In genomic region chr5:58207076-58207475, GRCh38 we compare ENCODE assay signal across 32 cellular contexts.
"Had no signal": no experiment of that assay in that cellular context is flagged by ENCODE, and none has a peak within 500 bp of the region (broad histone marks: within the 10 kb centered on the region; RNA-seq: fewer than 3 reads in every experiment).

No MANE protein-coding gene starts in this region.

- H3K36me3 Mint-ChIP-seq: activated naive CD8-positive, alpha-beta T cell had no signal

- FAIRE-seq: astrocyte, endometrium, frontal cortex had no signal

- H3K27me3 ChIP-seq: brain microvascular endothelial cell, dorsolateral prefrontal cortex had no signal

- H3K4me3 ChIP-seq: coronary artery, dorsolateral prefrontal cortex had no signal

- H3K4me1 Mint-ChIP-seq: activated B cell treated with CpG ODN at 0.5 μM for 24 hours; activated T-helper 17 cell treated with anti-CD3 and anti-CD28 coated beads, Interleukin-2, amount 50 U/mL, for 72 hours; central memory CD8-positive, alpha-beta T cell; T-helper 17 cell had no signal

- H3K36me3 ChIP-seq: brain microvascular endothelial cell, WERI-Rb-1 had no signal

- H3K9me3 Mint-ChIP-seq: activated B cell treated with CpG ODN at 0.5 μM for 24 hours; activated CD8-positive, alpha-beta T cell treated with anti-CD3 and anti-CD28 coated beads for 36 hours; activated T-cell treated with anti-CD3 and anti-CD28 coated beads, Interleukin-2, amount 50 U/mL, for 4 hours; activated T-helper 17 cell treated with anti-CD3 and anti-CD28 coated beads, Interleukin-2, amount 50 U/mL, for 72 hours; dendritic cell treated with granulocyte-macrophage colony-stimulating factor and Interleukin-4, amounts not matched to agents 40 ng/mL and 50 ng/mL, for 4 days; T-helper 2 cell treated with Interferon-gamma antibody and Interleukin-4, amounts not matched to agents 5 μg/mL and 100 μg/mL, for 36 hours had no signal

- H3K27ac Mint-ChIP-seq: activated B cell treated with CpG ODN at 0.5 μM for 24 hours; activated CD8-positive, alpha-beta T cell treated with anti-CD3 and anti-CD28 coated beads for 36 hours; activated naive CD8-positive, alpha-beta T cell; activated T-helper 17 cell treated with anti-CD3 and anti-CD28 coated beads, Interleukin-2, amount 50 U/mL, for 72 hours; dendritic cell treated with granulocyte-macrophage colony-stimulating factor and Interleukin-4, amounts not matched to agents 40 ng/mL and 50 ng/mL, for 4 days; effector memory CD8-positive, alpha-beta T cell; T-helper 17 cell; T-helper 2 cell treated with Interferon-gamma antibody and Interleukin-4, amounts not matched to agents 5 μg/mL and 100 μg/mL, for 36 hours had no signal

- DNase-seq: activated B cell treated with CpG ODN at 0.5 μM for 24 hours; activated CD4-positive, alpha-beta T cell treated with anti-CD3 and anti-CD28 coated beads for 48 hours; activated CD4-positive, alpha-beta T cell treated with anti-CD3 and anti-CD28 coated beads, Interleukin-2, amount 50 U/mL, for 1 hour; activated CD4-positive, alpha-beta T cell treated with anti-CD3 and anti-CD28 coated beads, Interleukin-2, amount 50 U/mL, for 48 hours; activated CD8-positive, alpha-beta memory T cell treated with anti-CD3 and anti-CD28 coated beads for 24 hours; activated CD8-positive, alpha-beta T cell treated with anti-CD3 and anti-CD28 coated beads for 36 hours; activated effector memory CD4-positive, alpha-beta T cell treated with Interleukin-2 at 50 U/mL for 16 hours; activated gamma-delta T cell treated with Interleukin-2 at 50 U/mL for 16 hours; activated naive CD4-positive, alpha-beta T cell treated with anti-CD3 and anti-CD28 coated beads, Interleukin-2, amount 50 U/mL, for 16 hours; activated naive CD4-positive, alpha-beta T cell treated with Interleukin-2 at 50 U/mL for 16 hours; activated T-cell treated with anti-CD3 and anti-CD28 coated beads, Interleukin-2, amount 50 U/mL, for 4 hours; amniotic stem cell; anterior cingulate cortex; brain microvascular endothelial cell; dorsolateral prefrontal cortex; effector CD4-positive, alpha-beta T cell; effector memory CD8-positive, alpha-beta T cell; foreskin fibroblast; head of caudate nucleus; T-helper 1 cell; T-helper 17 cell; T1000; WERI-Rb-1 had no signal

- H3K4me3 Mint-ChIP-seq: activated B cell treated with CpG ODN at 0.5 μM for 24 hours; activated CD8-positive, alpha-beta T cell treated with anti-CD3 and anti-CD28 coated beads for 36 hours; activated naive CD8-positive, alpha-beta T cell; activated T-cell treated with anti-CD3 and anti-CD28 coated beads, Interleukin-2, amount 50 U/mL, for 4 hours; activated T-helper 17 cell treated with anti-CD3 and anti-CD28 coated beads, Interleukin-2, amount 50 U/mL, for 72 hours; central memory CD8-positive, alpha-beta T cell; dendritic cell treated with granulocyte-macrophage colony-stimulating factor and Interleukin-4, amounts not matched to agents 40 ng/mL and 50 ng/mL, for 4 days; effector memory CD8-positive, alpha-beta T cell; T-helper 17 cell; T-helper 2 cell treated with Interferon-gamma antibody and Interleukin-4, amounts not matched to agents 5 μg/mL and 100 μg/mL, for 36 hours had no signal

- H3K27me3 Mint-ChIP-seq: activated naive CD8-positive, alpha-beta T cell; central memory CD8-positive, alpha-beta T cell; effector memory CD8-positive, alpha-beta T cell had no signal

- H3K27ac ChIP-seq: brain microvascular endothelial cell, coronary artery, dorsolateral prefrontal cortex, WERI-Rb-1 had no signal
